In the genomic region with DNA sequence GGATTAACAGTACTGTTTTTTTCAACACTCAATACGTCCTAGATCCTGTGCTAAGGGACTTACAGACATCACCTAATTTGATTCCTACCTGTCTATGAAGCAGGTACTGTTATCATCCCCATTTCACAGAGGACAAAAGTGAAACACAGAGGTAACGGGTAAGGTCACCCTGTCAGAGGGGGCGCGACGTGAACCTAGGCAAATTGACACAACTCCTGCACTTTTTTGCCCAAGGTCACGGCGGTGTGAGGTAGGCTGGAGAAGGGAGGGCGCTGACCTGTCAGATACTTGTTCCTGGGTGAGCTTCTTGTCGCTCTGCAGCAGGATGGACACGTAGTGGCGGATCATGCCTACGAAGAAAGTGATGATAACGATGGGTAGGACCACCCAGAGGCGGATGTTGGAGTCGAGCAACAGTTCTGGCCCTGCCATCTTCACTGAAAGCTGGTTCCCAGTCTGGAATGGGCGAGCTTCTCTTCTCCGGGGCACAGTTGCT, we compare ENCODE assay signal across 8 cellular contexts. TPM values are rescaled to one million over a fixed set of nuclear protein-coding genes. Genes with fewer than 3 reads are reported as not detected.
DNase-seq lines count a peak whose midpoint lies in the region; ATAC-seq, FAIRE-seq and TF ChIP-seq lines count a peak whose summit lies in the region.

No MANE protein-coding gene starts in this region.

- H3K4ac ChIP-seq in mesendoderm (ENCODE audit: low read depth, low read length) = no peak overlapping the region

- TF ChIP-seq CTCF in BJ (IDR thresholded peaks at IDR 0.05; ENCODE audit: insufficient read depth, low read depth, low read length) (no peak), bronchial epithelial cell (IDR thresholded peaks at IDR 0.05; ENCODE audit: insufficient read depth, low read length, severe bottlenecking) (no peak)

- H3K4me1 ChIP-seq in mesendoderm (ENCODE audit: control insufficient read depth, low read depth, low read length) = peaks cover 2% of the 10 kb centered on the region

- POLR2A ChIA-PET in BJ (lab: Charles Lee) = interaction anchor here (0.6 kb wide), 1 partner anchor 172 kb away, joined by 3 read pairs; no protein-coding TSS in a partner anchor

- DNase-seq in BJ (ENCODE audit: low read depth) (no peak), bronchial epithelial cell (ENCODE audit: low read depth) (no peak), mesendoderm (no peak), HCEC 1CT (no peak)
- DNase-seq in stimulated activated CD4-positive, alpha-beta T cell treated with anti-CD3 and anti-CD28 coated beads, Interleukin-4, amount 100 ng/mL, for 1 hour = no peak
- no peak for DNase-seq in activated CD4-positive, alpha-beta T cell treated with anti-CD3 and anti-CD28 coated beads, Interleukin-2, amount 50 U/mL, for 48 hours

- no CpG with 5 or more reads among the region's 17 CpGs for WGBS in mesendoderm (ENCODE audit: extremely low coverage, insufficient coverage, low lambda C conversion rate)

- H3K27me3 ChIP-seq in BJ (ENCODE audit: control insufficient read depth, insufficient read depth, low read length) = no peaks in the 10 kb centered on the region
- H3K27me3 ChIP-seq in bronchial epithelial cell (ENCODE audit: control insufficient read depth, insufficient read depth, low read length) = no peaks in the 10 kb centered on the region
- H3K27me3 ChIP-seq in mesendoderm (ENCODE audit: insufficient read depth, low read length, poor library complexity) = no peaks in the 10 kb centered on the region

- H2AK5ac ChIP-seq in mesendoderm (ENCODE audit: low read length) = no peak overlapping the region

- ATAC-seq in GM19455 (IDR thresholded peaks at IDR 0.05; ENCODE audit: unreplicated experiment) = peak; percentile 31
- ATAC-seq in HG03558 (IDR thresholded peaks at IDR 0.05; ENCODE audit: extremely low read depth, unreplicated experiment) = peak; percentile 15

- H2BK120ac ChIP-seq in mesendoderm (ENCODE audit: low read depth, low read length) = no peak overlapping the region

- H3K23ac ChIP-seq in mesendoderm (ENCODE audit: low read length) = no peak overlapping the region

- peaks cover 26% of the 10 kb centered on the region for H3K79me2 ChIP-seq in mesendoderm (ENCODE audit: control insufficient read depth, insufficient read depth, low read length)

- H3K56ac ChIP-seq in mesendoderm (ENCODE audit: low read length) = peak overlapping the region; percentile 81

- H2BK5ac ChIP-seq in mesendoderm (ENCODE audit: low read length) = no peak overlapping the region

- peak overlapping the region; percentile 82 for H3K4me2 ChIP-seq in mesendoderm (ENCODE audit: low read length)

- no peak overlapping the region for H4K8ac ChIP-seq in mesendoderm (ENCODE audit: low read depth, low read length)

- no peak overlapping the region for H3K18ac ChIP-seq in mesendoderm (ENCODE audit: low read length)

- peaks cover 5% of the 10 kb centered on the region for H3K79me1 ChIP-seq in mesendoderm (ENCODE audit: low read length)

- peak overlapping the region; percentile 85 for H3K9ac ChIP-seq in mesendoderm (ENCODE audit: low read length)

- CTCF ChIA-PET in BJ (lab: Yijun Ruan, JAX) = interaction anchor here (0.9 to 1.4 kb wide), 4 partner anchors 12 to 40 kb away, joined by 3 read pairs; no protein-coding TSS in a partner anchor

- no peaks in the 10 kb centered on the region for H3K36me3 ChIP-seq in BJ (ENCODE audit: control insufficient read depth, insufficient read depth, low read length)
- H3K36me3 ChIP-seq in bronchial epithelial cell (ENCODE audit: control insufficient read depth, insufficient read depth, low read length) = peaks cover 1% of the 10 kb centered on the region
- H3K36me3 ChIP-seq in mesendoderm (ENCODE audit: control insufficient read depth, insufficient read depth, low read length) = no peaks in the 10 kb centered on the region

- H3K4me3 ChIP-seq in BJ (ENCODE audit: low read depth, low read length) = peak overlapping the region; percentile 50
- H3K4me3 ChIP-seq in bronchial epithelial cell (ENCODE audit: low read depth, low read length) = peak overlapping the region; percentile 67
- peak overlapping the region; percentile 88 for H3K4me3 ChIP-seq in mesendoderm (ENCODE audit: low read length)

- peak overlapping the region; percentile 62 for H4K5ac ChIP-seq in mesendoderm (ENCODE audit: low read length)

- FAIRE-seq in bronchial epithelial cell (lab: Jason Lieb, UNC) = no peak

- no peak overlapping the region for H3K27ac ChIP-seq in mesendoderm (ENCODE audit: low read depth, low read length)

- no peak overlapping the region for H2BK15ac ChIP-seq in mesendoderm (replicated peaks; ENCODE audit: low read depth)

RNA-seq across cellular contexts. Expression of a gene that starts 0.4 kb away (rescaled TPM):
- 152 and 200 TPM in 2 replicates for polyA plus RNA-seq in BJ (2011; rRNA removed)
- polyA minus RNA-seq in BJ (2011; rRNA and poly(A)+ RNA removed) = 30.3 and 59.5 TPM in 2 replicates
- total RNA-seq in bronchial epithelial cell = 48.1 and 49.5 TPM in 2 replicates
- polyA plus RNA-seq in mesendoderm (2013, experiment 1 of 2) = 29.5 TPM
- polyA plus RNA-seq in mesendoderm (2013, experiment 2 of 2) = 27.8 TPM

RNA-seq across cellular contexts. Expression of a gene that starts 34.1 kb away (rescaled TPM):
- polyA plus RNA-seq in BJ (2011; rRNA removed) = 1.9 and 4.0 TPM in 2 replicates
- 3.2 and 4.6 TPM in 2 replicates for polyA minus RNA-seq in BJ (2011; rRNA and poly(A)+ RNA removed)
- 0.26 and 0.38 TPM in 2 replicates for total RNA-seq in bronchial epithelial cell
- polyA plus RNA-seq in mesendoderm (2013, experiment 1 of 2) = 2.7 TPM
- polyA plus RNA-seq in mesendoderm (2013, experiment 2 of 2) = 2.6 TPM

RNA-seq across cellular contexts. Expression of a gene that starts 40.0 kb away (rescaled TPM):
- polyA plus RNA-seq in BJ (2011; rRNA removed) = 5.6 and 5.9 TPM in 2 replicates
- 10.8 TPM in 2 replicates for polyA minus RNA-seq in BJ (2011; rRNA and poly(A)+ RNA removed)
- 2.1 and 2.6 TPM in 2 replicates for total RNA-seq in bronchial epithelial cell
- 37.7 TPM for polyA plus RNA-seq in mesendoderm (2013, experiment 1 of 2)
- polyA plus RNA-seq in mesendoderm (2013, experiment 2 of 2) = 38.2 TPM

RNA-seq across cellular contexts. Expression of a gene that starts 52.6 kb away (rescaled TPM):
- 22.5 and 30.3 TPM in 2 replicates for polyA plus RNA-seq in BJ (2011; rRNA removed)
- 6.2 and 12.8 TPM in 2 replicates for polyA minus RNA-seq in BJ (2011; rRNA and poly(A)+ RNA removed)
- total RNA-seq in bronchial epithelial cell = 22.1 and 35.8 TPM in 2 replicates
- polyA plus RNA-seq in mesendoderm (2013, experiment 1 of 2) = 2.8 TPM
- 3.3 TPM for polyA plus RNA-seq in mesendoderm (2013, experiment 2 of 2)
